9 cellular contexts compared by ENCODE assay signal in the genomic region with DNA sequence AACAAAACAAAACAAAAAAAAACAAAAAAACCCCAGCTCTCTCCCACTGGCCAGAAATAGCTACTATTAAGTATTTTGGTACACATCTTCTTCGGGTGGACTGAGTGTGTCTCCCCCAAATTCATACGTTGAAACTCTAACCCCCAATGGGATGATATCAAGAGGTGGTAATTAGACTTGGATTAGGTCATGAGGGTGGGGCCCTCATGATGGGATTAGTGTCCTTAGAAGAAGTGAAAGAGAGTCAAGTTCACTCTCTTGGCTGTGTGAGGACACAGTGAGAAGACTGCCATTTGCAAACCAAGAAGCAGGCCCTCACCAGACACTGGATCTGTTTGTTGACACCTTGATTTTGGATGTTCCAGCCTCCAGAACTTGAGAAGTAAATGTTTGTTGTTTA.
"Had no signal": no experiment of that assay in that cellular context is flagged by ENCODE, and none has a peak within 500 bp of the region (broad histone marks: within the 10 kb centered on the region; RNA-seq: fewer than 3 reads in every experiment).

No MANE protein-coding gene starts in this region.

- H2AFZ ChIP-seq: GM23338 had no signal

- H3K4me2 ChIP-seq: GM23338 had no signal

- H3K4me3 ChIP-seq: GM23338, K562 had no signal

- DNase-seq: H9, HCEC 1CT, IMR-90, KG1 had no signal

- ATAC-seq: GM23338, K562 had no signal

- H3K27ac ChIP-seq: HL-60 had no signal

- FAIRE-seq: H1, H54, K562 had no signal
